14 cellular contexts compared by ENCODE assay signal in the genomic region with DNA sequence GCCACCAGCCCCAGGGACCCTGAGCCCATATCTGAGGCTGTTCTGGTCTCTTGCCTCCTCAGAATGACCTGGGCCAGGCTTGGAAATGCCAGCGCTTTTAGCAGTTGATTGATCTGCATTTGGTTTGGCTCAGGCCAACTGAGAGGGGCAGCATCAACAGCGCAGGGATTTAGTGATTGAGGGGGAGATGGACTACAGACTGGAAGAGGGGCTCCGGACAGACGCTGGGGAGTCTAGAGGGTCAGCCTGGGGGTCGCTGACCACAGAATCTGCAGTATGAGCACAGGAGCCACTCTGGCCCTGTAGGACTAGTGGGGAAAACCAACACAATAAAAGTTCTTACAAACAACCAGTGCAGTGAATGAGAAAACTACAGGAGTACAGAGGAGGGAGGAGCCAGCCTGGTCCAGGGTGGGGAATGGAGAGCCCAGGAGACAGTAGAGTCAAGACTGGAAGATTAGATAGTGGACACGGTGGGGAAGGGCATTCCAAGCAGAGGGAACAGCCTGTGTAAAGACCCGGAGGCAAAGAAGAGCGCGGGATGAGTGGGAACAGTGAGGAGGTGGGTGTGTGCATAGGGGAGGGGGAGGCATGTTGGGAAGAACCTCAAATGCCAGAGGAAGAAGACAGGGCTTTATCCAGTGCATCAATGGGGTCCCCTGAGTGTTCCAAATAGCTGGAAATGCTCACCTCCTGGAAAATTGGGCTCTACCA.
A peak's percentile ranks its signal among the peaks of the same experiment; 100 is the strongest.
DNase-seq lines count a peak whose midpoint lies in the region; ATAC-seq and TF ChIP-seq lines count a peak whose summit lies in the region.
"Had no signal": no experiment of that assay in that cellular context is flagged by ENCODE, and none has a peak within 500 bp of the region (broad histone marks: within the 10 kb centered on the region; RNA-seq: fewer than 3 reads in every experiment).

No MANE protein-coding gene starts in this region.

- peak overlapping the region; percentile 10 for H3K27ac Mint-ChIP-seq in neural crest cell (ENCODE audit: unreplicated experiment)
- peak overlapping the region; percentile 45 for H3K27ac Mint-ChIP-seq in stimulated activated effector memory CD8-positive, alpha-beta T cell treated with anti-CD3 and anti-CD28 coated beads, Interleukin-12 subunit alpha, Interleukin-12 subunit beta, amount 100 ng/mL, for 72 hours
- H3K27ac Mint-ChIP-seq: CD4-positive, alpha-beta T cell; HFFc6 had no signal

- H3K4me3 ChIP-seq in H7 (ENCODE audit: insufficient read depth, low read depth, low read length), result no peak overlapping the region
- H3K4me3 ChIP-seq: BLaER1 treated with 17β-estradiol and CSF1 and Interleukin-3, amounts not matched to agents 10 nM and 100 nM; GM23248; HAP-1 had no signal

- peaks cover 35% of the 10 kb centered on the region for H3K27me3 Mint-ChIP-seq in neural crest cell (ENCODE audit: low read depth)
- H3K27me3 Mint-ChIP-seq: CD4-positive, alpha-beta T cell had no signal

- ATAC-seq in stimulated activated effector memory CD8-positive, alpha-beta T cell treated with anti-CD3 and anti-CD28 coated beads, Interleukin-12 subunit alpha, Interleukin-12 subunit beta, amount 100 ng/mL, for 72 hours, result no peak
- no peak for ATAC-seq in HG03520 (IDR thresholded peaks at IDR 0.05; ENCODE audit: unreplicated experiment)

- no peak overlapping the region for H3K4me3 Mint-ChIP-seq in neural crest cell
- no peak overlapping the region for H3K4me3 Mint-ChIP-seq in stimulated activated effector memory CD8-positive, alpha-beta T cell treated with anti-CD3 and anti-CD28 coated beads, Interleukin-12 subunit alpha, Interleukin-12 subunit beta, amount 100 ng/mL, for 72 hours
- H3K4me3 Mint-ChIP-seq: HFFc6 had no signal

- H3K4me1 Mint-ChIP-seq in neural crest cell, result peaks cover 36% of the 10 kb centered on the region
- H3K4me1 Mint-ChIP-seq in stimulated activated effector memory CD8-positive, alpha-beta T cell treated with anti-CD3 and anti-CD28 coated beads, Interleukin-12 subunit alpha, Interleukin-12 subunit beta, amount 100 ng/mL, for 72 hours, result peaks cover 33% of the 10 kb centered on the region

- no peaks in the 10 kb centered on the region for H3K36me3 ChIP-seq in H7 (replicated peaks; ENCODE audit: control insufficient read depth, insufficient read depth, low read length)
- H3K36me3 ChIP-seq: BLaER1 treated with 17β-estradiol and CSF1 and Interleukin-3, amounts not matched to agents 10 nM and 100 nM; HAP-1 had no signal

- H3K27me3 ChIP-seq in H7 (ENCODE audit: control insufficient read depth, insufficient read depth, low read length), result peaks cover 8% of the 10 kb centered on the region

- no peaks in the 10 kb centered on the region for H3K9me3 Mint-ChIP-seq in neural crest cell
- H3K9me3 Mint-ChIP-seq in stimulated activated effector memory CD8-positive, alpha-beta T cell treated with anti-CD3 and anti-CD28 coated beads, Interleukin-12 subunit alpha, Interleukin-12 subunit beta, amount 100 ng/mL, for 72 hours, result no peaks in the 10 kb centered on the region
- H3K9me3 Mint-ChIP-seq: CD4-positive, alpha-beta T cell; HFFc6 had no signal

- DNase-seq in H7 (peak; percentile 43), ecto neural progenitor cell (ENCODE audit: low spot score) (peak; percentile 55), neural crest cell (ENCODE audit: low read depth, low spot score) (no peak), NCI-H146 (lab: John Stamatoyannopoulos, UW) (no peak), MV-4-11 (lab: John Stamatoyannopoulos, UW) (no peak)
- no peak for DNase-seq in stimulated activated effector memory CD8-positive, alpha-beta T cell treated with anti-CD3 and anti-CD28 coated beads, Interleukin-12 subunit alpha, Interleukin-12 subunit beta, amount 100 ng/mL, for 72 hours (ENCODE audit: low spot score in 2 of 2)
- DNase-seq: ACHN; CD4-positive, alpha-beta T cell; DMS 273 treated with DMSO at 0.1 percent for 48 hours; GM23248; HFFc6 had no signal

- TF ChIP-seq CTCF in neural crest cell (conservative IDR thresholded peaks at IDR 0.05), result no peak

- no peaks in the 10 kb centered on the region for H3K36me3 Mint-ChIP-seq in neural crest cell (ENCODE audit: low read depth)
- no peaks in the 10 kb centered on the region for H3K36me3 Mint-ChIP-seq in stimulated activated effector memory CD8-positive, alpha-beta T cell treated with anti-CD3 and anti-CD28 coated beads, Interleukin-12 subunit alpha, Interleukin-12 subunit beta, amount 100 ng/mL, for 72 hours

Comparison
In these comparisons a context has a peak if more than half of its experiments do, and no peak if none do; other contexts are left out.
1. DNase-seq: peak in H7 (single experiment) and ecto neural progenitor cell (single experiment); none in neural crest cell (single experiment), stimulated activated effector memory CD8-positive, alpha-beta T cell treated with anti-CD3 and anti-CD28 coated beads, Interleukin-12 subunit alpha, Interleukin-12 subunit beta, amount 100 ng/mL, for 72 hours (0 of 2), NCI-H146 (single experiment) and MV-4-11 (single experiment).